ENCODE assay signal across 1 cellular context in the genomic region with DNA sequence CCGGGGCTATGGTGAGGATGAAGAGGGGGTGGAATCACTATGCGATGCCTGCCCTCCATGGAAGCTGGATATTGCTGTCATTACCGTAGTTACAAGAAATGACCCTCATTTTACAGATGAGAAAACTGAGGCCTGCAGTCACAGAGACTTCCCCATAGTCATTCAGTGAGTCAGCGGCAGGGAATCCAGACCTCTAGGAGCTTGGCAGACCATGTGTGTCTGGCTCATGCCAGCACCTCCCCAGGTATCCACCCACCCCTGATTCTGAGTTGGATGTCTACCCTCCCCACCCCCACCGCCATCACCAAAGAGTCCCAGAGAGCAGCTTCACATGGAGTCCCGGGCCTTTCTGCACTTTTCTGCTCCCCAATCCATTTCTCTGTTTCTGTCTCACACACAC.
TF ChIP-seq lines count a peak whose summit lies in the region.

No MANE protein-coding gene starts in this region.

TF ChIP-seq in HCT116, 20 proteins besides CTCF, POLR2A, EP300 and RAD21:
- TF ChIP-seq ZFX (IDR thresholded peaks at IDR 0.05) (no peak), FOSL1 (IDR thresholded peaks at IDR 0.05; ENCODE audit: low read depth) (peak; percentile 34; the same call in 1 of the 2 replicates)
TF ChIP-seq in HCT116: peak in this region for 1.
